8 cellular contexts compared by ENCODE assay signal in genomic region chr6:136822379-136823127, GRCh38. TPM values are rescaled to one million over a fixed set of nuclear protein-coding genes. Genes with fewer than 3 reads are reported as not detected.
DNase-seq lines count a peak whose midpoint lies in the region; ATAC-seq and TF ChIP-seq lines count a peak whose summit lies in the region.

A gene with protein sequence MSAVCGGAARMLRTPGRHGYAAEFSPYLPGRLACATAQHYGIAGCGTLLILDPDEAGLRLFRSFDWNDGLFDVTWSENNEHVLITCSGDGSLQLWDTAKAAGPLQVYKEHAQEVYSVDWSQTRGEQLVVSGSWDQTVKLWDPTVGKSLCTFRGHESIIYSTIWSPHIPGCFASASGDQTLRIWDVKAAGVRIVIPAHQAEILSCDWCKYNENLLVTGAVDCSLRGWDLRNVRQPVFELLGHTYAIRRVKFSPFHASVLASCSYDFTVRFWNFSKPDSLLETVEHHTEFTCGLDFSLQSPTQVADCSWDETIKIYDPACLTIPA (plus strand): TSS chr6:136822592. CDS start chr6:136822666, 74 bp downstream.

- H3K36me3 ChIP-seq in PC-9 (ENCODE audit: low read depth) (0 out of 2 replicates have a peak, but pooled peaks cover 8% of the 10 kb centered on the region), esophagus muscularis mucosa (peaks cover 0 to 26% (median 4%) of the 10 kb centered on the region in 4 donors), muscle layer of colon (ENCODE audit: insufficient read depth, low read length) (no peaks in the 10 kb centered on the region)

- no peak for TF ChIP-seq EP300 in esophagus muscularis mucosa (IDR thresholded peaks at IDR 0.05)

- no TSS peak for BruUV-seq in PC-9 (replicated peaks; lab: Mats Ljungman, UMichigan)

- H3K4me3 ChIP-seq in Jurkat, Clone E6-1 (ENCODE audit: low read length), result peak within 1 kb of the TSS; percentile 66
- H3K4me3 ChIP-seq in PC-9 (peak within 1 kb of the TSS; percentile 69), esophagus muscularis mucosa (peak within 1 kb of the TSS; percentile 78 to 89 (median 81)), muscle layer of colon (ENCODE audit: low read depth in 1 of 2, low read length in 2 of 2) (peak within 1 kb of the TSS; percentile 73 to 93)

- peaks cover 15% of the 10 kb centered on the region for H3K4me1 ChIP-seq in PC-9 (replicated peaks; ENCODE audit: insufficient read depth)
- H3K4me1 ChIP-seq in esophagus muscularis mucosa, result peaks cover 13 to 21% (median 21%) of the 10 kb centered on the region in 4 donors
- peaks cover 9% of the 10 kb centered on the region for H3K4me1 ChIP-seq in muscle layer of colon (ENCODE audit: insufficient read depth, low read length)

- intact Hi-C loops in PC-9 (cut with micrococcal nuclease; ENCODE audit: unreplicated experiment), result loop anchor here (10.0 kb wide), 1 partner anchor 822 kb away; no protein-coding TSS in a partner anchor
- intact Hi-C loops in esophagus muscularis mucosa (cut with DNase I), result no loop called here

- H3K4me2 ChIP-seq in PC-9, result peak within 1 kb of the TSS; percentile 83

- peaks cover 8% of the 10 kb centered on the region for H3K79me2 ChIP-seq in PC-9 (ENCODE audit: low read depth)

- CTCF ChIA-PET in PC-9 (lab: Charles Lee), result interaction anchor here (0.6 kb wide), 2 partner anchors 67 to 124 kb away, joined by 5 read pairs; no protein-coding TSS in a partner anchor

- no peaks in the 10 kb centered on the region for H3K9me2 ChIP-seq in PC-9 (ENCODE audit: insufficient read depth)

- ATAC-seq in GM21717 (IDR thresholded peaks at IDR 0.05; ENCODE audit: unreplicated experiment), result peak; percentile 97

- WGBS in esophagus muscularis mucosa, result 0% methylated on average over 44 of the region's 78 CpGs

- H3K9me3 ChIP-seq in PC-9 (ENCODE audit: insufficient read depth, low read depth) (no peaks in the 10 kb centered on the region), esophagus muscularis mucosa (no peaks in the 10 kb centered on the region), muscle layer of colon (ENCODE audit: low read length) (no peaks in the 10 kb centered on the region)

- DNase-seq in DMS79 treated with DMSO at 0.1 percent for 48 hours (lab: John Stamatoyannopoulos, UW) (peak; percentile 93), PC-9 (peak; percentile 81 to 87), esophagus muscularis mucosa (ENCODE audit: extremely low spot score) (peak; percentile 99)
- peak; percentile 91 for DNase-seq in Jurkat, Clone E6-1 (ENCODE audit: low read depth, low spot score)
- peak; percentile 90 to 94 for DNase-seq in activated T-cell treated with anti-CD3 and anti-CD28 coated beads, Interleukin-2, amount 50 U/mL, for 48 hours
- DNase-seq in stimulated activated CD8-positive, alpha-beta memory T cell treated with anti-CD3 and anti-CD28 coated beads, Interleukin-7, amount 100 ng/mL, for 1 hour (ENCODE audit: low read depth in 2 of 2), result peak; percentile 62 to 73

- peak within 1 kb of the TSS; percentile 63 for H3K9ac ChIP-seq in muscle layer of colon (ENCODE audit: low read length)

- POLR2A ChIA-PET in PC-9 (lab: Charles Lee; ENCODE audit: unreplicated experiment), result interaction anchor here (0.6 kb wide), 1 partner anchor 709 kb away, joined by 13 read pairs; no protein-coding TSS in a partner anchor

- no peaks in the 10 kb centered on the region for H4K20me1 ChIP-seq in PC-9 (ENCODE audit: insufficient read depth)

- TF ChIP-seq CTCF in PC-9 (conservative IDR thresholded peaks at IDR 0.05) (peak; percentile 72), esophagus muscularis mucosa (IDR thresholded peaks at IDR 0.05) (peak; percentile 54 to 65 (median 62))

- H3K27me3 ChIP-seq in PC-9 (ENCODE audit: insufficient read depth, low read depth) (no peaks in the 10 kb centered on the region), esophagus muscularis mucosa (no peaks in the 10 kb centered on the region), muscle layer of colon (ENCODE audit: control insufficient read depth in 1 of 2, insufficient read depth in 2 of 2, low read length in 2 of 2) (no peaks in the 10 kb centered on the region)

- H2AFZ ChIP-seq in PC-9, result peak within 1 kb of the TSS; percentile 96

- peak; percentile 20 for TF ChIP-seq POLR2A in esophagus muscularis mucosa (IDR thresholded peaks at IDR 0.05; ENCODE audit: low read depth)

- H3F3A ChIP-seq in PC-9 (ENCODE audit: insufficient read depth, low read depth), result peaks cover 10% of the 10 kb centered on the region; the same call in 1 of the 2 replicates

- H3K27ac ChIP-seq in PC-9, result peak within 1 kb of the TSS; percentile 47
- H3K27ac ChIP-seq in esophagus muscularis mucosa (replicated peaks in 1 of 4), result peak within 1 kb of the TSS; percentile 92 to 96 (median 94)
- H3K27ac ChIP-seq in muscle layer of colon (ENCODE audit: low read depth, low read length), result peak within 1 kb of the TSS; percentile 75

RNA-seq across cellular contexts. Expression of the gene that starts here (rescaled TPM):
- 7.9 TPM for polyA plus RNA-seq in Jurkat, Clone E6-1 (2012; ENCODE audit: insufficient read depth, insufficient read length)
- total RNA-seq in PC-9 (2021) (5.6 and 11.5 TPM in 2 replicates), esophagus muscularis mucosa (1 to 10 TPM; 4.1 to 9.5 (median 5.6) TPM)

Comparison
In these comparisons a context has a peak if more than half of its experiments do, and no peak if none do; other contexts are left out.
1. Peak in every context shown above with its lines: DNase-seq, ATAC-seq, H3K4me3 ChIP-seq and H3K27ac ChIP-seq.